ENCODE assay signal across 13 cellular contexts in the genomic region with DNA sequence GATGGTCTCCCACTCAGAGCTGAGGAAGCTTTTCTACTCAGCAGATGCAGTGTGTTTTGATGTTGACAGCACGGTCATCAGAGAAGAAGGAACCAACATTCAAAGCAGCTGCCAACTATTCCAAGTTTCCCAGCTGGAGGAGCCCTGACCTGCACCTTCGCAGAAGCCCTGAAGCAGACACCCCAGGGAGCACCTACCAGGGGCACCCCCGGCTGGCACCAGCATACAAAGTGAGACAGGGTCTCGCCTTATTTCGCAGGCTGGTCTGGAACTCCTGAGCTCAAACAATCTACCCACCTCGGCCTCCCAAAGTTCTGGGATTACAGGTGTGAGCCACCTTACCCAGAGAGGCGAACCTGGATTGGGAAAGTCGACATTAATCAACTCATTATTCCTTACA.
DNase-seq lines count a peak whose midpoint lies in the region; ATAC-seq and TF ChIP-seq lines count a peak whose summit lies in the region.
"Had no signal": no experiment of that assay in that cellular context is flagged by ENCODE, and none has a peak within 500 bp of the region (broad histone marks: within the 10 kb centered on the region; RNA-seq: fewer than 3 reads in every experiment).

No MANE protein-coding gene starts in this region.

- H3K4ac ChIP-seq in H9 (ENCODE audit: low read depth, low read length) (no peak overlapping the region), neuronal stem cell (ENCODE audit: low read length) (no peak overlapping the region)

- H3K9me3 Mint-ChIP-seq in H9 (peaks cover 0 to 2% of the 10 kb centered on the region in 2 experiments; a peak in 1 of 5 replicates), WTC11 (peaks cover 12% of the 10 kb centered on the region)

- H3K14ac ChIP-seq in H9 (ENCODE audit: insufficient read depth, low read length) (no peak overlapping the region), neuronal stem cell (ENCODE audit: low read length) (no peak overlapping the region)

- H2AFZ ChIP-seq in H9 (ENCODE audit: low read length), result no peak overlapping the region
- H2AFZ ChIP-seq in neuronal stem cell (ENCODE audit: low read length), result no peak overlapping the region
- H2AFZ ChIP-seq: GM23248 had no signal

- H3K27me3 ChIP-seq in H9 (ENCODE audit: insufficient read depth, low read length) (no peaks in the 10 kb centered on the region), neuronal stem cell (ENCODE audit: control insufficient read depth in 3 of 3, insufficient read depth in 3 of 3, low read depth in 1 of 3, low read length in 3 of 3) (peaks cover 0 to 2% (median 0%) of the 10 kb centered on the region in 3 experiments), gastrocnemius medialis (no peaks in the 10 kb centered on the region)

- H3K9ac ChIP-seq in H9 (ENCODE audit: extremely low read depth, insufficient read length, low read length), result no peak overlapping the region
- H3K9ac ChIP-seq in neuronal stem cell (ENCODE audit: low read depth, low read length, poor library complexity), result no peak overlapping the region
- H3K9ac ChIP-seq: GM23248 had no signal

- H3K23ac ChIP-seq in H9 (ENCODE audit: insufficient read length, low read depth, low read length) (no peak overlapping the region), neuronal stem cell (ENCODE audit: low read depth, low read length, poor library complexity) (no peak overlapping the region)

- H2BK15ac ChIP-seq in H9 (ENCODE audit: low read depth, low read length), result no peak overlapping the region
- H2BK15ac ChIP-seq in neuronal stem cell (ENCODE audit: low read length), result no peak overlapping the region

- H3K4me3 Mint-ChIP-seq in H9 (no peak overlapping the region), WTC11 (no peak overlapping the region)
- H3K4me3 Mint-ChIP-seq: B cell had no signal

- no peak overlapping the region for H2BK20ac ChIP-seq in H9 (ENCODE audit: low read depth, low read length, poor library complexity, severe bottlenecking)

- H4K8ac ChIP-seq in H9 (replicated peaks; ENCODE audit: insufficient read length, low read depth, low read length), result no peak overlapping the region
- no peak overlapping the region for H4K8ac ChIP-seq in neuronal stem cell (ENCODE audit: low read depth, low read length)

- H3K36me3 ChIP-seq in neuronal stem cell (replicated peaks in 1 of 2; ENCODE audit: control insufficient read depth in 2 of 2, insufficient read depth in 2 of 2, low read length in 2 of 2) (no peaks in the 10 kb centered on the region), gastrocnemius medialis (no peaks in the 10 kb centered on the region)

- no peak overlapping the region for H3T11ph ChIP-seq in H9 (ENCODE audit: low read length)

- H3K4me2 ChIP-seq in H9 (ENCODE audit: insufficient read depth, insufficient read length, low read length), result no peak overlapping the region
- no peak overlapping the region for H3K4me2 ChIP-seq in neuronal stem cell (ENCODE audit: insufficient read depth, low read length, poor library complexity, severe bottlenecking)

- H3K27ac ChIP-seq in H9 (ENCODE audit: insufficient read length, low read depth, low read length) (no peak overlapping the region), neuronal stem cell (replicated peaks; ENCODE audit: low read length) (no peak overlapping the region), gastrocnemius medialis (peak overlapping the region; percentile 70 to 87 (median 80))
- H3K27ac ChIP-seq: GM23248 had no signal

- no peak for TF ChIP-seq POLR2A in gastrocnemius medialis (IDR thresholded peaks at IDR 0.05)

- H3K56ac ChIP-seq in H9 (ENCODE audit: insufficient read length, low read depth, low read length), result no peak overlapping the region

- CTCF ChIA-PET in WTC11 (lab: Charles Lee), result interaction anchor here (0.6 to 1.5 kb wide), 2 partner anchors 27 to 422 kb away, joined by 3 to 5 read pairs; no protein-coding TSS in a partner anchor

- WGBS in H9 (ENCODE audit: extremely low coverage, insufficient read length, low lambda C conversion rate), result no CpG with 5 or more reads among the region's 8 CpGs
- no CpG with 5 or more reads among the region's 8 CpGs for WGBS in neuronal stem cell (ENCODE audit: extremely low coverage in 2 of 2, insufficient read length in 2 of 2, insufficient replicate concordance in 1 of 2), 2 donors

- no peak overlapping the region for H4K91ac ChIP-seq in H9 (ENCODE audit: insufficient read length, low read depth, low read length)
- H4K91ac ChIP-seq in neuronal stem cell (ENCODE audit: low read depth, low read length, poor library complexity), result no peak overlapping the region

- H4K20me1 ChIP-seq in H9 (ENCODE audit: control insufficient read depth, insufficient read depth, insufficient read length), result no peaks in the 10 kb centered on the region

- in situ Hi-C loops in gastrocnemius medialis (cut with MboI; ENCODE audit: low sequenced_read_pairs in 4 of 4), result no loop called here

- peaks cover 5% of the 10 kb centered on the region; the same call in 1 of the 2 replicates for H3K79me2 ChIP-seq in H9 (ENCODE audit: insufficient read depth, low read length)

- H3K4me3 ChIP-seq in neuronal stem cell (ENCODE audit: low read length in 2 of 2) (no peak overlapping the region), gastrocnemius medialis (no peak overlapping the region)
- H3K4me3 ChIP-seq: GM12878, GM23248 had no signal

- H3K4me1 Mint-ChIP-seq in H9, result peaks cover 40 to 47% of the 10 kb centered on the region in 2 experiments
- peaks cover 43% of the 10 kb centered on the region for H3K4me1 Mint-ChIP-seq in WTC11

- POLR2A ChIA-PET in WTC11 (lab: Charles Lee), result no interaction called here

- no peaks in the 10 kb centered on the region for H3K9me3 ChIP-seq in H9 (ENCODE audit: control insufficient read depth, low read depth, low read length)
- H3K9me3 ChIP-seq in neuronal stem cell (replicated peaks in 1 of 2; ENCODE audit: control insufficient read depth in 2 of 2, insufficient read depth in 1 of 2, low read depth in 1 of 2, low read length in 2 of 2), result peaks cover 0 to 4% of the 10 kb centered on the region in 2 donors
- H3K9me3 ChIP-seq in gastrocnemius medialis, result no peaks in the 10 kb centered on the region

- H2AK5ac ChIP-seq in H9 (ENCODE audit: insufficient read length, low read length), result no peak overlapping the region
- H2AK5ac ChIP-seq in neuronal stem cell (ENCODE audit: low read depth, low read length), result no peak overlapping the region

- H2BK120ac ChIP-seq in H9 (ENCODE audit: low read depth, low read length, poor library complexity, severe bottlenecking) (no peak overlapping the region), neuronal stem cell (ENCODE audit: low read depth, low read length) (no peak overlapping the region)

- no peak overlapping the region for H2BK5ac ChIP-seq in H9 (ENCODE audit: insufficient read length, low read length)
- H2BK5ac ChIP-seq in neuronal stem cell (ENCODE audit: low read length), result no peak overlapping the region

- H3K36me3 Mint-ChIP-seq in H9 (ENCODE audit: insufficient read depth in 1 of 3, low read depth in 3 of 3), result peaks cover 2 to 4% (median 2%) of the 10 kb centered on the region in 3 experiments; a peak in 4 of 7 replicates
- H3K36me3 Mint-ChIP-seq in WTC11, result peaks cover 14% of the 10 kb centered on the region

- intact Hi-C loops in gastrocnemius medialis (cut with DNase I; ENCODE audit: low total_unique reads), result no loop called here

- H3K27ac Mint-ChIP-seq in H9 (peak overlapping the region in 2 of 3 experiments; percentile 41 to 53; a peak in 2 of 7 replicates), WTC11 (peak overlapping the region; percentile 63; the same call in 1 of the 2 replicates)
- H3K27ac Mint-ChIP-seq: B cell; CD4-positive, alpha-beta memory T cell had no signal

- TF ChIP-seq CTCF in H9 (conservative IDR thresholded peaks at IDR 0.05), result no peak
- TF ChIP-seq CTCF in WTC11 (IDR thresholded peaks at IDR 0.05), result no peak
- TF ChIP-seq CTCF in gastrocnemius medialis (IDR thresholded peaks at IDR 0.05 in 4 of 5, conservative IDR thresholded peaks at IDR 0.05 in 1 of 5), result no peak

- H3K18ac ChIP-seq in H9 (ENCODE audit: insufficient read length, low read depth, low read length) (no peak overlapping the region), neuronal stem cell (ENCODE audit: low read length) (no peak overlapping the region)

- no peaks in the 10 kb centered on the region for H3K27me3 Mint-ChIP-seq in H9 (ENCODE audit: low read depth)
- no peaks in the 10 kb centered on the region for H3K27me3 Mint-ChIP-seq in WTC11 (ENCODE audit: low read depth)
- H3K27me3 Mint-ChIP-seq: B cell; CD4-positive, alpha-beta memory T cell had no signal

- DNase-seq in H9, result no peak
- no peak for DNase-seq in WTC11 (ENCODE audit: low spot score)
- no peak for DNase-seq in neuronal stem cell (ENCODE audit: low spot score)
- no peak for DNase-seq in gastrocnemius medialis
- DNase-seq in foreskin melanocyte, result no peak
- DNase-seq in effector CD4-positive, alpha-beta T cell, result no peak
- DNase-seq: C1 segment of cervical spinal cord; CD4-positive, alpha-beta memory T cell; DMS79; GM23248 had no signal

- H3K23me2 ChIP-seq in H9 (ENCODE audit: insufficient read length, low read depth, low read length, poor library complexity, severe bottlenecking), result no peaks in the 10 kb centered on the region

- H2BK12ac ChIP-seq in H9 (ENCODE audit: insufficient read length, low read depth, low read length) (no peak overlapping the region), neuronal stem cell (ENCODE audit: low read length) (peak overlapping the region; percentile 22)

- no peak for ATAC-seq in WTC11
- no peak for ATAC-seq in gastrocnemius medialis
- ATAC-seq in GM21528 (IDR thresholded peaks at IDR 0.05; ENCODE audit: low FRiP score, unreplicated experiment), result no peak
- ATAC-seq: GM12878 had no signal

- H3K4me1 ChIP-seq in H9 (ENCODE audit: insufficient read depth, low read length) (no peaks in the 10 kb centered on the region; the same call in 1 of the 2 replicates), neuronal stem cell (ENCODE audit: control insufficient read depth in 2 of 2, insufficient read depth in 1 of 2, low read depth in 1 of 2, low read length in 2 of 2) (peaks cover 0 to 4% of the 10 kb centered on the region in 2 donors), gastrocnemius medialis (peaks cover 82% of the 10 kb centered on the region in 2 donors)

- no peak overlapping the region for H4K5ac ChIP-seq in H9 (ENCODE audit: insufficient read length, low read depth, low read length)

- no peaks in the 10 kb centered on the region for H3K79me1 ChIP-seq in H9 (ENCODE audit: insufficient read depth, low read depth, low read length, poor library complexity, severe bottlenecking)
- H3K79me1 ChIP-seq in neuronal stem cell (ENCODE audit: low read depth, low read length), result peaks cover 8% of the 10 kb centered on the region

TF ChIP-seq in WTC11, 78 proteins besides CTCF, POLR2A, EP300 and RAD21 (continues in another document):
- no peak for TF ChIP-seq ZNF671 (CRISPR knock-in tag; IDR thresholded peaks at IDR 0.05)
- no peak for TF ChIP-seq TP53 (CRISPR knock-in tag; IDR thresholded peaks at IDR 0.05)
- no peak for TF ChIP-seq NR1H2 (CRISPR knock-in tag; IDR thresholded peaks at IDR 0.05)
- no peak for TF ChIP-seq RELA (CRISPR knock-in tag; IDR thresholded peaks at IDR 0.05; ENCODE audit: borderline replicate concordance)
- TF ChIP-seq SMAD3 (CRISPR knock-in tag; IDR thresholded peaks at IDR 0.05; ENCODE audit: borderline replicate concordance), result no peak

Comparison
In these comparisons a context has a peak if more than half of its experiments do, and no peak if none do; other contexts are left out.
1. H3K27ac ChIP-seq: peak in gastrocnemius medialis (4 of 4); none in H9 (single experiment) and neuronal stem cell (single experiment).